In the genomic region with DNA sequence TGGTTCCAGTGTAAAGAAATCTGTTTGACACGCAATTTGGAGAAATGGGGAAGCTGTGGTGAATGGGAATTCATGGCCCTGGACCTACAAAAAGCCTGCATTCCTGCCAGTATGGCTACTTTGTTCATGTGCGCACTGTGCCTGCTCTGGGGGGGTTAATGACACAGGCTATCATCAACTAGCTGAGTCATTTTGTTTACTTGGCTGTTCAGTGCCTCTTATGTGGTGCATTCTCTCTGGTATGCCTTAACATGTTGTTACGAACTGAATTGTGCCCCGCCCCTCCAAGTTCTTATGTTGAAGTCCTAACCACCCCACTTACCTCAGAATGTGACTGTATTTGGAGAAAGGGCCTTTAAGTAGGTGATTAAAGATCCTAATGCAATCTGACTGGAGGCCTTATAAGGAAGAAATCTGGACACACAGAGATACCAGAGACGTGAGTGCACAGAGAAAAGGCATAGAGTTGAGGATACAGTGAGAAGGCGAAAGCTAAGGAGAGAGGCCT, we compare ENCODE assay signal across 1 cellular context.
TF ChIP-seq lines count a peak whose summit lies in the region.

No MANE protein-coding gene starts in this region.

TF ChIP-seq in SK-N-SH treated with all-trans-retinoic acid at 6 μM for 48 hours, 23 proteins besides CTCF, POLR2A, EP300 and RAD21 (continued from another document):
- TF ChIP-seq, protein P1, sequence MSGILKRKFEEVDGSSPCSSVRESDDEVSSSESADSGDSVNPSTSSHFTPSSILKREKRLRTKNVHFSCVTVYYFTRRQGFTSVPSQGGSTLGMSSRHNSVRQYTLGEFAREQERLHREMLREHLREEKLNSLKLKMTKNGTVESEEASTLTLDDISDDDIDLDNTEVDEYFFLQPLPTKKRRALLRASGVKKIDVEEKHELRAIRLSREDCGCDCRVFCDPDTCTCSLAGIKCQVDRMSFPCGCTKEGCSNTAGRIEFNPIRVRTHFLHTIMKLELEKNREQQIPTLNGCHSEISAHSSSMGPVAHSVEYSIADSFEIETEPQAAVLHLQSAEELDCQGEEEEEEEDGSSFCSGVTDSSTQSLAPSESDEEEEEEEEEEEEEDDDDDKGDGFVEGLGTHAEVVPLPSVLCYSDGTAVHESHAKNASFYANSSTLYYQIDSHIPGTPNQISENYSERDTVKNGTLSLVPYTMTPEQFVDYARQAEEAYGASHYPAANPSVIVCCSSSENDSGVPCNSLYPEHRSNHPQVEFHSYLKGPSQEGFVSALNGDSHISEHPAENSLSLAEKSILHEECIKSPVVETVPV (CRISPR knock-in tag; IDR thresholded peaks at IDR 0.05): no peak
- TF ChIP-seq SNAI2 (CRISPR knock-in tag; IDR thresholded peaks at IDR 0.05): no peak
